Comparison of ENCODE assay signal across 8 cellular contexts in genomic region chr9:7844283-7844682, GRCh38. TPM values are rescaled to one million over a fixed set of nuclear protein-coding genes. Genes with fewer than 3 reads are reported as not detected.
DNase-seq lines count a peak whose midpoint lies in the region; ATAC-seq and TF ChIP-seq lines count a peak whose summit lies in the region.

No MANE protein-coding gene starts in this region.

- ATAC-seq in GM19455 (IDR thresholded peaks at IDR 0.05; ENCODE audit: unreplicated experiment) (peak; percentile 61), esophagus mucosa (peak; percentile 61)

- H3K27me3 Mint-ChIP-seq in Calu3 (ENCODE audit: unreplicated experiment), result no peaks in the 10 kb centered on the region
- H3K27me3 Mint-ChIP-seq in activated naive CD4-positive, alpha-beta T cell treated with anti-CD3 and anti-CD28 coated beads, Interleukin-2, amount 10 ng/mL, durations not matched to agents 7 days and 5 days, result no peaks in the 10 kb centered on the region

- peaks cover 3% of the 10 kb centered on the region for H3K9me3 Mint-ChIP-seq in Calu3 (ENCODE audit: low read depth, unreplicated experiment)
- H3K9me3 Mint-ChIP-seq in activated naive CD4-positive, alpha-beta T cell treated with anti-CD3 and anti-CD28 coated beads, Interleukin-2, amount 10 ng/mL, durations not matched to agents 7 days and 5 days, result no peaks in the 10 kb centered on the region

- no peak overlapping the region for H3K27ac Mint-ChIP-seq in Calu3 (ENCODE audit: unreplicated experiment)
- H3K27ac Mint-ChIP-seq in activated naive CD4-positive, alpha-beta T cell treated with anti-CD3 and anti-CD28 coated beads, Interleukin-2, amount 10 ng/mL, durations not matched to agents 7 days and 5 days, result no peak overlapping the region

- peak; percentile 4 for DNase-seq in Calu3
- peak; percentile 32 for DNase-seq in NCI-H446 treated with DMSO at 0.1 percent for 48 hours (lab: John Stamatoyannopoulos, UW)
- DNase-seq in putamen (ENCODE audit: low spot score), result peak; percentile 47
- DNase-seq in activated naive CD4-positive, alpha-beta T cell treated with anti-CD3 and anti-CD28 coated beads, Interleukin-2, amount 10 ng/mL, durations not matched to agents 7 days and 5 days, result no peak
- no peak for DNase-seq in NCI-H1694 treated with DMSO at 0.1 percent for 48 hours (lab: John Stamatoyannopoulos, UW)
- no peak for DNase-seq in activated CD4-positive, alpha-beta T cell treated with anti-CD3 and anti-CD28 coated beads for 48 hours

- no peaks in the 10 kb centered on the region for H3K36me3 Mint-ChIP-seq in Calu3 (ENCODE audit: insufficient read depth, unreplicated experiment)
- H3K36me3 Mint-ChIP-seq in activated naive CD4-positive, alpha-beta T cell treated with anti-CD3 and anti-CD28 coated beads, Interleukin-2, amount 10 ng/mL, durations not matched to agents 7 days and 5 days, result no peaks in the 10 kb centered on the region

- TF ChIP-seq CTCF in Calu3 (IDR thresholded peaks at IDR 0.05; ENCODE audit: unreplicated experiment), result no peak

- intact Hi-C loops in Calu3 (cut with micrococcal nuclease; ENCODE audit: unreplicated experiment), result loop anchor here (10.0 kb wide), 2 partner anchors 279 to 1051 kb away; no protein-coding TSS in a partner anchor

- H3K4me1 Mint-ChIP-seq in Calu3 (ENCODE audit: low read depth, unreplicated experiment), result no peaks in the 10 kb centered on the region
- H3K4me1 Mint-ChIP-seq in activated naive CD4-positive, alpha-beta T cell treated with anti-CD3 and anti-CD28 coated beads, Interleukin-2, amount 10 ng/mL, durations not matched to agents 7 days and 5 days, result no peaks in the 10 kb centered on the region

- CTCF ChIA-PET in Calu3 (lab: Charles Lee), result no interaction called here
- CTCF ChIA-PET in activated naive CD4-positive, alpha-beta T cell treated with anti-CD3 and anti-CD28 coated beads, Interleukin-2, amount 10 ng/mL, durations not matched to agents 7 days and 5 days (lab: Charles Lee), result interaction anchor here (0.7 to 1.7 kb wide), 6 partner anchors 84 to 1052 kb away, joined by 3 to 6 read pairs (median 3); no protein-coding TSS in a partner anchor

- H3K4me3 Mint-ChIP-seq in Calu3 (ENCODE audit: low read depth, unreplicated experiment), result no peak overlapping the region
- H3K4me3 Mint-ChIP-seq in activated naive CD4-positive, alpha-beta T cell treated with anti-CD3 and anti-CD28 coated beads, Interleukin-2, amount 10 ng/mL, durations not matched to agents 7 days and 5 days, result no peak overlapping the region

- no TSS peak for BruUV-seq in Calu3 (replicated peaks; lab: Mats Ljungman, UMichigan)

RNA-seq across cellular contexts. Expression of gene DMAC1, which starts 44.7 kb away (rescaled TPM):
- total RNA-seq in Calu3 (2022) (37.5 and 38.7 TPM in 2 replicates), esophagus mucosa (52.9 TPM)

Comparison
In these comparisons a context has a peak if more than half of its experiments do, and no peak if none do; other contexts are left out.
1. DNase-seq: peak in Calu3 (single experiment), NCI-H446 treated with DMSO at 0.1 percent for 48 hours (single experiment) and putamen (single experiment); none in activated naive CD4-positive, alpha-beta T cell treated with anti-CD3 and anti-CD28 coated beads, Interleukin-2, amount 10 ng/mL, durations not matched to agents 7 days and 5 days (single experiment), NCI-H1694 treated with DMSO at 0.1 percent for 48 hours (single experiment) and activated CD4-positive, alpha-beta T cell treated with anti-CD3 and anti-CD28 coated beads for 48 hours (single experiment).